Comparison of ENCODE assay signal across 10 cellular contexts in genomic region chr17:82247175-82247823, GRCh38. TPM values are rescaled to one million over a fixed set of nuclear protein-coding genes. Genes with fewer than 3 reads are reported as not detected.
DNase-seq lines count a peak whose midpoint lies in the region; TF ChIP-seq lines count a peak whose summit lies in the region.
"Had no signal": no experiment of that assay in that cellular context is flagged by ENCODE, and none has a peak within 500 bp of the region (broad histone marks: within the 10 kb centered on the region; RNA-seq: fewer than 3 reads in every experiment).

No MANE protein-coding gene starts in this region.

- H3K4me3 ChIP-seq in neuronal stem cell (ENCODE audit: low read length in 2 of 2): no peak overlapping the region

- H3K18ac ChIP-seq in neuronal stem cell (ENCODE audit: low read length): no peak overlapping the region

- H3K4me1 Mint-ChIP-seq in HFFc6 (ENCODE audit: low read depth): peaks cover 46% of the 10 kb centered on the region
- peaks cover 79% of the 10 kb centered on the region for H3K4me1 Mint-ChIP-seq in dendritic cell treated with granulocyte-macrophage colony-stimulating factor and Interleukin-4, amounts not matched to agents 40 ng/mL and 50 ng/mL, for 4 days (ENCODE audit: low read depth)

- no peak overlapping the region for H2BK120ac ChIP-seq in neuronal stem cell (ENCODE audit: low read depth, low read length)

- H3K14ac ChIP-seq in neuronal stem cell (ENCODE audit: low read length): no peak overlapping the region

- no CpG with 5 or more reads among the region's 22 CpGs for WGBS in neuronal stem cell (ENCODE audit: extremely low coverage in 2 of 2, insufficient read length in 2 of 2, insufficient replicate concordance in 1 of 2), 2 donors

- H3K79me1 ChIP-seq in neuronal stem cell (ENCODE audit: low read depth, low read length): peaks cover 33% of the 10 kb centered on the region

- H2BK5ac ChIP-seq in neuronal stem cell (ENCODE audit: low read length): peak overlapping the region; percentile 16

- H3K27ac ChIP-seq in 22Rv1 (peak overlapping the region; percentile 27; the same call in 1 of the 2 replicates), neuronal stem cell (replicated peaks; ENCODE audit: low read length) (no peak overlapping the region)

- peak overlapping the region; percentile 42 for H3K4me3 Mint-ChIP-seq in HFFc6
- no peak overlapping the region for H3K4me3 Mint-ChIP-seq in dendritic cell treated with granulocyte-macrophage colony-stimulating factor and Interleukin-4, amounts not matched to agents 40 ng/mL and 50 ng/mL, for 4 days
- H3K4me3 Mint-ChIP-seq: nephron had no signal

- H3K36me3 ChIP-seq in neuronal stem cell (replicated peaks in 1 of 2; ENCODE audit: control insufficient read depth in 2 of 2, insufficient read depth in 2 of 2, low read length in 2 of 2): peaks cover 94 to 100% of the 10 kb centered on the region in 2 donors

- H3K4me2 ChIP-seq in neuronal stem cell (ENCODE audit: insufficient read depth, low read length, poor library complexity, severe bottlenecking): no peak overlapping the region

- no peak for DNase-seq in HFFc6
- DNase-seq in neuronal stem cell (ENCODE audit: low spot score): no peak
- no peak for DNase-seq in NCI-H510A treated with DMSO at 0.1 percent for 48 hours (lab: John Stamatoyannopoulos, UW)
- DNase-seq in NCI-H1105 treated with DMSO at 0.1 percent for 48 hours (lab: John Stamatoyannopoulos, UW): no peak
- no peak for DNase-seq in SKM-1 (lab: John Stamatoyannopoulos, UW; ENCODE audit: unreplicated experiment)
- no peak for DNase-seq in KBM-7
- DNase-seq: NCI-H446 treated with DMSO at 0.1 percent for 48 hours had no signal

- intact Hi-C loops in dendritic cell treated with granulocyte-macrophage colony-stimulating factor and Interleukin-4, amounts not matched to agents 40 ng/mL and 50 ng/mL, for 4 days (cut with micrococcal nuclease): no loop called here

- H2BK15ac ChIP-seq in neuronal stem cell (ENCODE audit: low read length): no peak overlapping the region

- H3K27ac Mint-ChIP-seq in HFFc6: peak overlapping the region; percentile 85
- peak overlapping the region; percentile 31 for H3K27ac Mint-ChIP-seq in dendritic cell treated with granulocyte-macrophage colony-stimulating factor and Interleukin-4, amounts not matched to agents 40 ng/mL and 50 ng/mL, for 4 days
- H3K27ac Mint-ChIP-seq: nephron had no signal

- H4K8ac ChIP-seq in neuronal stem cell (ENCODE audit: low read depth, low read length): no peak overlapping the region

- no peak overlapping the region for H3K4ac ChIP-seq in neuronal stem cell (ENCODE audit: low read length)

- no peak overlapping the region for H3K9ac ChIP-seq in neuronal stem cell (ENCODE audit: low read depth, low read length, poor library complexity)

- no peak overlapping the region for H4K91ac ChIP-seq in neuronal stem cell (ENCODE audit: low read depth, low read length, poor library complexity)

- peaks cover 74% of the 10 kb centered on the region for H3K36me3 Mint-ChIP-seq in HFFc6 (ENCODE audit: low read depth)
- H3K36me3 Mint-ChIP-seq in dendritic cell treated with granulocyte-macrophage colony-stimulating factor and Interleukin-4, amounts not matched to agents 40 ng/mL and 50 ng/mL, for 4 days (ENCODE audit: low read depth): peaks cover 100% of the 10 kb centered on the region

- no peak overlapping the region for H3K23ac ChIP-seq in neuronal stem cell (ENCODE audit: low read depth, low read length, poor library complexity)

- H3K27me3 ChIP-seq in neuronal stem cell (ENCODE audit: control insufficient read depth in 3 of 3, insufficient read depth in 3 of 3, low read depth in 1 of 3, low read length in 3 of 3): no peaks in the 10 kb centered on the region

- no peak overlapping the region for H2BK12ac ChIP-seq in neuronal stem cell (ENCODE audit: low read length)

- no peaks in the 10 kb centered on the region for H3K4me1 ChIP-seq in neuronal stem cell (ENCODE audit: control insufficient read depth in 2 of 2, insufficient read depth in 1 of 2, low read depth in 1 of 2, low read length in 2 of 2)

- peaks cover 59% of the 10 kb centered on the region for H3K9me3 Mint-ChIP-seq in HFFc6
- no peaks in the 10 kb centered on the region for H3K9me3 Mint-ChIP-seq in dendritic cell treated with granulocyte-macrophage colony-stimulating factor and Interleukin-4, amounts not matched to agents 40 ng/mL and 50 ng/mL, for 4 days
- H3K9me3 Mint-ChIP-seq: nephron had no signal

- in situ Hi-C loops in KBM-7 (cut with MboI; ENCODE audit: low pct_unique_long_range_greater_than_20kb, low sequenced_read_pairs): no loop called here

- peaks cover 0 to 2% of the 10 kb centered on the region in 2 donors for H3K9me3 ChIP-seq in neuronal stem cell (replicated peaks in 1 of 2; ENCODE audit: control insufficient read depth in 2 of 2, insufficient read depth in 1 of 2, low read depth in 1 of 2, low read length in 2 of 2)

- no peak overlapping the region for H2AK5ac ChIP-seq in neuronal stem cell (ENCODE audit: low read depth, low read length)

- TF ChIP-seq CTCF in 22Rv1 (IDR thresholded peaks at IDR 0.05): no peak
- no peak for TF ChIP-seq CTCF in HFFc6 (IDR thresholded peaks at IDR 0.05)

- peaks cover 96% of the 10 kb centered on the region for H3K27me3 Mint-ChIP-seq in HFFc6 (ENCODE audit: insufficient read depth)
- H3K27me3 Mint-ChIP-seq in dendritic cell treated with granulocyte-macrophage colony-stimulating factor and Interleukin-4, amounts not matched to agents 40 ng/mL and 50 ng/mL, for 4 days: no peaks in the 10 kb centered on the region

- H2AFZ ChIP-seq in neuronal stem cell (ENCODE audit: low read length): no peak overlapping the region

RNA-seq across cellular contexts. Expression of gene SLC16A3, which starts 18.5 kb away (rescaled TPM):
- 100 to 1,000 TPM; 475 to 624 (median 523) TPM for total RNA-seq in HFFc6 (2021; fragmentation: NEBNext Ultra II Directional; extraction: Animal tissue kit (Norgen Biotek cat#: 25700))
- 3.5 TPM for polyA plus RNA-seq in neuronal stem cell (2013, experiment 1 of 2)
- 3.2 TPM for polyA plus RNA-seq in neuronal stem cell (2013, experiment 2 of 2)

RNA-seq across cellular contexts. Expression of gene CSNK1D, which starts 26.2 kb away (rescaled TPM):
- total RNA-seq in HFFc6 (2021; fragmentation: NEBNext Ultra II Directional; extraction: Animal tissue kit (Norgen Biotek cat#: 25700)): 100 to 1,000 TPM; 116 to 128 (median 118) TPM
- 70.3 TPM for polyA plus RNA-seq in neuronal stem cell (2013, experiment 1 of 2)
- 72.1 TPM for polyA plus RNA-seq in neuronal stem cell (2013, experiment 2 of 2)

RNA-seq across cellular contexts. Expression of gene CCDC57, which starts 34.7 kb away (rescaled TPM):
- total RNA-seq in HFFc6 (2021; fragmentation: NEBNext Ultra II Directional; extraction: Animal tissue kit (Norgen Biotek cat#: 25700)): 10 to 100 TPM; 12.8 to 15.6 (median 13.6) TPM
- 26.0 TPM for polyA plus RNA-seq in neuronal stem cell (2013, experiment 1 of 2)
- 24.0 TPM for polyA plus RNA-seq in neuronal stem cell (2013, experiment 2 of 2)
